8 cellular contexts compared by ENCODE assay signal in genomic region chr9:128688501-128689292, GRCh38. TPM values are rescaled to one million over a fixed set of nuclear protein-coding genes. Genes with fewer than 3 reads are reported as not detected.
DNase-seq lines count a peak whose midpoint lies in the region; ATAC-seq and TF ChIP-seq lines count a peak whose summit lies in the region.

Gene SET, plus strand, starts transcription at chr9:128689222. Its CDS starts 361 bp downstream, at chr9:128689583.

- POLR2A ChIA-PET in activated CD4-positive, alpha-beta memory T cell treated with anti-CD3 and anti-CD28 coated beads for 36 hours (lab: Charles Lee): interaction anchor here (0.6 to 2.2 kb wide), 8 partner anchors 9 to 130 kb away, joined by 3 to 9 read pairs (median 4); partner anchors contain the start of genes ENDOG and PKN3

- CTCF ChIA-PET in activated CD4-positive, alpha-beta memory T cell treated with anti-CD3 and anti-CD28 coated beads for 36 hours (lab: Charles Lee): interaction anchor here (2.6 kb wide), 1 partner anchor 12 kb away, joined by 6 read pairs; no protein-coding TSS in a partner anchor

- H3K27ac Mint-ChIP-seq in activated CD4-positive, alpha-beta memory T cell treated with anti-CD3 and anti-CD28 coated beads for 36 hours: peak within 1 kb of the TSS; percentile 95

- H3K4me1 ChIP-seq in BLaER1: peaks cover 68% of the 10 kb centered on the region
- H3K4me1 ChIP-seq in right lobe of liver: peaks cover 0 to 31% (median 11%) of the 10 kb centered on the region in 4 donors

- no peaks in the 10 kb centered on the region for H3K9me3 Mint-ChIP-seq in activated CD4-positive, alpha-beta memory T cell treated with anti-CD3 and anti-CD28 coated beads for 36 hours

- TF ChIP-seq CTCF in right lobe of liver (IDR thresholded peaks at IDR 0.05): no peak

- H4K20me1 ChIP-seq in BLaER1: peaks cover 38% of the 10 kb centered on the region

- 0% methylated on average over 14 of the region's 93 CpGs for WGBS in right lobe of liver (ENCODE audit: insufficient coverage, low coverage, low lambda C conversion rate, missing lambda C conversion rate)

- H3K36me3 Mint-ChIP-seq in activated CD4-positive, alpha-beta memory T cell treated with anti-CD3 and anti-CD28 coated beads for 36 hours: peaks cover 32% of the 10 kb centered on the region

- ATAC-seq in GM19372 (IDR thresholded peaks at IDR 0.05; ENCODE audit: low read depth, unreplicated experiment): peak; percentile 74
- ATAC-seq in HG03565 (IDR thresholded peaks at IDR 0.05; ENCODE audit: unreplicated experiment): peak; percentile 58
- peak; percentile 77 to 93 (median 88) for ATAC-seq in right lobe of liver

- peak within 1 kb of the TSS; percentile 97 for H3K9ac ChIP-seq in BLaER1

- H3K4me3 ChIP-seq in BLaER1: peak within 1 kb of the TSS; percentile 89
- H3K4me3 ChIP-seq in right lobe of liver: peak within 1 kb of the TSS; percentile 62 to 76 (median 64)

- H3K36me3 ChIP-seq in BLaER1: peaks cover 27% of the 10 kb centered on the region
- H3K36me3 ChIP-seq in right lobe of liver: peaks cover 0 to 24% (median 15%) of the 10 kb centered on the region in 4 donors

- H3K4me2 ChIP-seq in BLaER1: peak within 1 kb of the TSS; percentile 99

- no peaks in the 10 kb centered on the region for H3K27me3 Mint-ChIP-seq in activated CD4-positive, alpha-beta memory T cell treated with anti-CD3 and anti-CD28 coated beads for 36 hours

- TF ChIP-seq POLR2A in right lobe of liver (IDR thresholded peaks at IDR 0.05): peak; percentile 98

- H3K9me3 ChIP-seq in BLaER1 (no peaks in the 10 kb centered on the region), right lobe of liver (no peaks in the 10 kb centered on the region)

- H3K27ac ChIP-seq in BLaER1 (peak within 1 kb of the TSS; percentile 99), right lobe of liver (peak within 1 kb of the TSS; percentile 96 to 98 (median 96))

- H3K27me3 ChIP-seq in BLaER1 (no peaks in the 10 kb centered on the region), right lobe of liver (no peaks in the 10 kb centered on the region)

- H3K4me3 Mint-ChIP-seq in activated CD4-positive, alpha-beta memory T cell treated with anti-CD3 and anti-CD28 coated beads for 36 hours: peak within 1 kb of the TSS; percentile 81

- DNase-seq in NCI-H774 (lab: John Stamatoyannopoulos, UW) (peak; percentile 98), dermis microvascular lymphatic vessel endothelial cell (ENCODE audit: low read depth in 2 of 2) (peak; percentile 76 to 96), right lobe of liver (peak; percentile 96 to 97 (median 97))
- DNase-seq in activated CD4-positive, alpha-beta memory T cell treated with anti-CD3 and anti-CD28 coated beads for 36 hours: peak; percentile 95
- DNase-seq in stimulated activated CD4-positive, alpha-beta T cell treated with anti-CD3 and anti-CD28 coated beads, Interleukin-4, amount 100 ng/mL, for 4 hours: peak; percentile 93 to 95

- H3K4me1 Mint-ChIP-seq in activated CD4-positive, alpha-beta memory T cell treated with anti-CD3 and anti-CD28 coated beads for 36 hours (ENCODE audit: low read depth): peaks cover 54% of the 10 kb centered on the region

- intact Hi-C loops in activated CD4-positive, alpha-beta memory T cell treated with anti-CD3 and anti-CD28 coated beads for 36 hours (cut with micrococcal nuclease): loop anchor here (1.0 to 5.0 kb wide), 4 partner anchors 31 to 259 kb away; partner anchors contain the start of genes DOLK, NUP188, SPTAN1 and ZDHHC12
- intact Hi-C loops in right lobe of liver (cut with DNase I): no loop called here

RNA-seq across cellular contexts. Expression of gene SET, which starts in this region (rescaled TPM):
- total RNA-seq in activated CD4-positive, alpha-beta memory T cell treated with anti-CD3 and anti-CD28 coated beads for 36 hours: 100 to 1,000 TPM; 578 to 592 TPM
- total RNA-seq in dermis microvascular lymphatic vessel endothelial cell (253 and 370 TPM in 2 replicates), right lobe of liver (100 to 1,000 TPM in 2 of 6 experiments, 10 to 100 TPM in 4; 57.4 to 110 (median 82.6) TPM)

Comparison
In these comparisons a context has a peak if more than half of its experiments do, and no peak if none do; other contexts are left out.
1. Peak in every context shown above with its lines: DNase-seq, ATAC-seq, H3K4me3 ChIP-seq and H3K27ac ChIP-seq.